8 cellular contexts compared by ENCODE assay signal in genomic region chr15:62060116-62060895, GRCh38.
DNase-seq lines count a peak whose midpoint lies in the region; ATAC-seq lines count a peak whose summit lies in the region.

TSS of gene VPS13C (minus strand) at chr15:62060447. CDS start at chr15:62060374, 73 bp downstream.

- H3K4me3 Mint-ChIP-seq in memory B cell = peak within 1 kb of the TSS; percentile 100

- peak within 1 kb of the TSS; percentile 100 for H3K27ac Mint-ChIP-seq in memory B cell

- no peaks in the 10 kb centered on the region for H3K9me3 Mint-ChIP-seq in memory B cell

- peak; percentile 84 for ATAC-seq in GM19463 (IDR thresholded peaks at IDR 0.05; ENCODE audit: unreplicated experiment)
- peak; percentile 81 for ATAC-seq in memory B cell (ENCODE audit: low read depth)

- no peaks in the 10 kb centered on the region for H3K27me3 Mint-ChIP-seq in memory B cell

- H3K36me3 Mint-ChIP-seq in memory B cell = peaks cover 2% of the 10 kb centered on the region

- peaks cover 11% of the 10 kb centered on the region for H3K4me1 Mint-ChIP-seq in memory B cell

- DNase-seq in COLO668 (lab: John Stamatoyannopoulos, UW; ENCODE audit: unreplicated experiment) (peak; percentile 95), HPDE6-E6E7 (ENCODE audit: extremely low spot score) (peak; percentile 86), NK-92 (lab: John Stamatoyannopoulos, UW; ENCODE audit: unreplicated experiment) (peak; percentile 51), memory B cell (ENCODE audit: low spot score in 2 of 2) (peak; percentile 87 to 90)
- DNase-seq in activated CD8-positive, alpha-beta memory T cell treated with anti-CD3 and anti-CD28 coated beads for 24 hours = peak; percentile 94
- peak; percentile 79 for DNase-seq in effector CD8-positive, alpha-beta T cell (lab: John Stamatoyannopoulos, UW)
- DNase-seq in stimulated activated CD8-positive, alpha-beta memory T cell treated with anti-CD3 and anti-CD28 coated beads, Interleukin-12 subunit alpha, Interleukin-12 subunit beta, amount 100 ng/mL, for 24 hours (ENCODE audit: extremely low read depth) = peak; percentile 72

Comparison
In these comparisons a context has a peak if more than half of its experiments do, and no peak if none do; other contexts are left out.
1. Peak in every context shown above with its lines: DNase-seq and ATAC-seq.